ENCODE assay signal across 1 cellular context in the genomic region with DNA sequence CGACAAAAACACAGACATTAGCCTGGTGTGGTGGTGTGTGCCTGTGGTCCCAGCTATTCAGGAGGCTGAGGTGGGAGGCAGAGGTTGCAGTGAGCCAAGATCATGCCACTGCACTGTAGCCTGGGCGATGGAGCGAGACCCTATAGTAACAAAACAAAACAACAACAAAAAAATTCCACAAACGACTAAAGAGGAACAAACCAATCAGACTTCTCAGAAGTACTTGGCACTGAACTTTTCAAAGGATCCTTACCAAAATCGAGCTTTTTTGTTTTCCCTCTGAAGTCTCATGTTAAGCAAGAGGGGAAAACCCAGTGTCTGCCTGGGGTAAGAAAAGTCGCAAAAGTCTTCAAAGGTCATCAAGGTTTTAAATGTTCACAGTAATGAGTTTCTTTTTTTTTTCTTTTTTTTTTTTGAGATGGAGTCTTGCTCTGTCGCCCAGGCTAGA.
TF ChIP-seq lines count a peak whose summit lies in the region.

No MANE protein-coding gene starts in this region.

TF ChIP-seq in GM23338, 12 proteins besides CTCF, POLR2A, EP300 and RAD21:
- TF ChIP-seq ZNF114 (CRISPR knock-in tag; IDR thresholded peaks at IDR 0.05): no peak
- TF ChIP-seq, protein P1, sequence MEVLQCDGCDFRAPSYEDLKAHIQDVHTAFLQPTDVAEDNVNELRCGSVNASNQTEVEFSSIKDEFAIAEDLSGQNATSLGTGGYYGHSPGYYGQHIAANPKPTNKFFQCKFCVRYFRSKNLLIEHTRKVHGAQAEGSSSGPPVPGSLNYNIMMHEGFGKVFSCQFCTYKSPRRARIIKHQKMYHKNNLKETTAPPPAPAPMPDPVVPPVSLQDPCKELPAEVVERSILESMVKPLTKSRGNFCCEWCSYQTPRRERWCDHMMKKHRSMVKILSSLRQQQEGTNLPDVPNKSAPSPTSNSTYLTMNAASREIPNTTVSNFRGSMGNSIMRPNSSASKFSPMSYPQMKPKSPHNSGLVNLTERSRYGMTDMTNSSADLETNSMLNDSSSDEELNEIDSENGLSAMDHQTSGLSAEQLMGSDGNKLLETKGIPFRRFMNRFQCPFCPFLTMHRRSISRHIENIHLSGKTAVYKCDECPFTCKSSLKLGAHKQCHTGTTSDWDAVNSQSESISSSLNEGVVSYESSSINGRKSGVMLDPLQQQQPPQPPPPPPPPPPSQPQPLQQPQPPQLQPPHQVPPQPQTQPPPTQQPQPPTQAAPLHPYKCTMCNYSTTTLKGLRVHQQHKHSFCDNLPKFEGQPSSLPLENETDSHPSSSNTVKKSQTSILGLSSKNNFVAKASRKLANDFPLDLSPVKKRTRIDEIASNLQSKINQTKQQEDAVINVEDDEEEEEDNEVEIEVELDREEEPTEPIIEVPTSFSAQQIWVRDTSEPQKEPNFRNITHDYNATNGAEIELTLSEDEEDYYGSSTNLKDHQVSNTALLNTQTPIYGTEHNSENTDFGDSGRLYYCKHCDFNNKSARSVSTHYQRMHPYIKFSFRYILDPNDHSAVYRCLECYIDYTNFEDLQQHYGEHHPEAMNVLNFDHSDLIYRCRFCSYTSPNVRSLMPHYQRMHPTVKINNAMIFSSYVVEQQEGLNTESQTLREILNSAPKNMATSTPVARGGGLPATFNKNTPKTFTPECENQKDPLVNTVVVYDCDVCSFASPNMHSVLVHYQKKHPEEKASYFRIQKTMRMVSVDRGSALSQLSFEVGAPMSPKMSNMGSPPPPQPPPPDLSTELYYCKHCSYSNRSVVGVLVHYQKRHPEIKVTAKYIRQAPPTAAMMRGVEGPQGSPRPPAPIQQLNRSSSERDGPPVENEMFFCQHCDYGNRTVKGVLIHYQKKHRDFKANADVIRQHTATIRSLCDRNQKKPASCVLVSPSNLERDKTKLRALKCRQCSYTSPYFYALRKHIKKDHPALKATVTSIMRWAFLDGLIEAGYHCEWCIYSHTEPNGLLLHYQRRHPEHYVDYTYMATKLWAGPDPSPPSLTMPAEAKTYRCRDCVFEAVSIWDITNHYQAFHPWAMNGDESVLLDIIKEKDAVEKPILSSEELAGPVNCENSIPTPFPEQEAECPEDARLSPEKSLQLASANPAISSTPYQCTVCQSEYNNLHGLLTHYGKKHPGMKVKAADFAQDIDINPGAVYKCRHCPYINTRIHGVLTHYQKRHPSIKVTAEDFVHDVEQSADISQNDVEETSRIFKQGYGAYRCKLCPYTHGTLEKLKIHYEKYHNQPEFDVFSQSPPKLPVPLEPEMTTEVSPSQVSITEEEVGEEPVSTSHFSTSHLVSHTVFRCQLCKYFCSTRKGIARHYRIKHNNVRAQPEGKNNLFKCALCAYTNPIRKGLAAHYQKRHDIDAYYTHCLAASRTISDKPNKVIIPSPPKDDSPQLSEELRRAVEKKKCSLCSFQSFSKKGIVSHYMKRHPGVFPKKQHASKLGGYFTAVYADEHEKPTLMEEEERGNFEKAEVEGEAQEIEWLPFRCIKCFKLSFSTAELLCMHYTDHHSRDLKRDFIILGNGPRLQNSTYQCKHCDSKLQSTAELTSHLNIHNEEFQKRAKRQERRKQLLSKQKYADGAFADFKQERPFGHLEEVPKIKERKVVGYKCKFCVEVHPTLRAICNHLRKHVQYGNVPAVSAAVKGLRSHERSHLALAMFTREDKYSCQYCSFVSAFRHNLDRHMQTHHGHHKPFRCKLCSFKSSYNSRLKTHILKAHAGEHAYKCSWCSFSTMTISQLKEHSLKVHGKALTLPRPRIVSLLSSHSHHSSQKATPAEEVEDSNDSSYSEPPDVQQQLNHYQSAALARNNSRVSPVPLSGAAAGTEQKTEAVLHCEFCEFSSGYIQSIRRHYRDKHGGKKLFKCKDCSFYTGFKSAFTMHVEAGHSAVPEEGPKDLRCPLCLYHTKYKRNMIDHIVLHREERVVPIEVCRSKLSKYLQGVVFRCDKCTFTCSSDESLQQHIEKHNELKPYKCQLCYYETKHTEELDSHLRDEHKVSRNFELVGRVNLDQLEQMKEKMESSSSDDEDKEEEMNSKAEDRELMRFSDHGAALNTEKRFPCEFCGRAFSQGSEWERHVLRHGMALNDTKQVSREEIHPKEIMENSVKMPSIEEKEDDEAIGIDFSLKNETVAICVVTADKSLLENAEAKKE (CRISPR knock-in tag; IDR thresholded peaks at IDR 0.05): no peak
- no peak for TF ChIP-seq POLR2AphosphoS5 (IDR thresholded peaks at IDR 0.05; ENCODE audit: low read depth)
